29 cellular contexts compared by ENCODE assay signal in genomic region chr14:27145170-27145569, GRCh38.
"Had no signal": no experiment of that assay in that cellular context is flagged by ENCODE, and none has a peak within 500 bp of the region (broad histone marks: within the 10 kb centered on the region; RNA-seq: fewer than 3 reads in every experiment).

No MANE protein-coding gene starts in this region.

- H3K27ac ChIP-seq: ascending aorta, cardiac muscle cell, VCaP had no signal

- H3K9me3 ChIP-seq: ascending aorta had no signal

- DNase-seq: activated B cell treated with CpG ODN at 0.5 μM for 24 hours; activated CD4-positive, alpha-beta memory T cell treated with anti-CD3 and anti-CD28 coated beads for 36 hours; activated CD4-positive, alpha-beta T cell treated with anti-CD3 and anti-CD28 coated beads for 4 hours; activated CD4-positive, alpha-beta T cell treated with anti-CD3 and anti-CD28 coated beads, Interleukin-2, amount 10 ng/mL, durations not matched to agents 24 days and 14 days; activated CD4-positive, alpha-beta T cell treated with anti-CD3 and anti-CD28 coated beads, Interleukin-2, amount 50 U/mL, for 1 hour; activated CD4-positive, alpha-beta T cell treated with anti-CD3 and anti-CD28 coated beads, Interleukin-2, amount 50 U/mL, for 4 hours; activated CD4-positive, CD25-positive, alpha-beta regulatory T cell treated with anti-CD3 and anti-CD28 coated beads, Interleukin-2, amount 50 U/mL, for 72 hours; activated CD8-positive, alpha-beta memory T cell treated with anti-CD3 and anti-CD28 coated beads, Interleukin-2, amount 50 U/mL, for 4 hours; activated CD8-positive, alpha-beta T cell treated with anti-CD3 and anti-CD28 coated beads for 36 hours; activated effector memory CD4-positive, alpha-beta T cell treated with anti-CD3 and anti-CD28 coated beads, Interleukin-2, amount 50 U/mL, for 16 hours; activated gamma-delta T cell treated with Interleukin-2 at 50 U/mL for 16 hours; activated naive CD4-positive, alpha-beta T cell; activated naive CD4-positive, alpha-beta T cell treated with anti-CD3 and anti-CD28 coated beads, Interleukin-2, amount 10 ng/mL, durations not matched to agents 7 days and 5 days; activated naive CD8-positive, alpha-beta T cell treated with anti-CD3 and anti-CD28 coated beads, Interleukin-2, amount 10 ng/mL, durations not matched to agents 7 days and 5 days; activated naive CD8-positive, alpha-beta T cell treated with anti-CD3 and anti-CD28 coated beads, Interleukin-2, amount 50 U/mL, for 24 hours; activated T-cell treated with anti-CD3 and anti-CD28 coated beads for 4 hours; activated T-cell treated with anti-CD3 and anti-CD28 coated beads, Interleukin-2, amount 50 U/mL, for 1 hour; activated T-cell treated with anti-CD3 and anti-CD28 coated beads, Interleukin-2, amount 50 U/mL, for 4 hours; activated T-cell treated with anti-CD3 and anti-CD28 coated beads, Interleukin-2, amount 50 U/mL, for 72 hours; amygdala; anterior cingulate cortex; caudate nucleus; cerebellar nuclear complex; T-helper 2 cell; T-helper 9 cell had no signal

- ATAC-seq: activated CD8-positive, alpha-beta T cell treated with anti-CD3 and anti-CD28 coated beads for 36 hours; activated naive CD8-positive, alpha-beta T cell treated with anti-CD3 and anti-CD28 coated beads, Interleukin-2, amount 50 U/mL, for 24 hours; activated T-cell treated with anti-CD3 and anti-CD28 coated beads, Interleukin-2, amount 50 U/mL, for 4 hours; activated T-cell treated with anti-CD3 and anti-CD28 coated beads, Interleukin-2, amount 50 U/mL, for 72 hours; activated T-helper 17 cell treated with anti-CD3 and anti-CD28 coated beads, Interleukin-2, amount 50 U/mL, for 72 hours had no signal

- H3K4me1 ChIP-seq: ascending aorta had no signal

- H3K27me3 ChIP-seq: ascending aorta, cardiac muscle cell had no signal

- H3K4me3 ChIP-seq: ascending aorta, cardiac muscle cell had no signal

- H3K36me3 ChIP-seq: ascending aorta, cardiac muscle cell had no signal
